Comparison of ENCODE assay signal across 28 cellular contexts in the genomic region with DNA sequence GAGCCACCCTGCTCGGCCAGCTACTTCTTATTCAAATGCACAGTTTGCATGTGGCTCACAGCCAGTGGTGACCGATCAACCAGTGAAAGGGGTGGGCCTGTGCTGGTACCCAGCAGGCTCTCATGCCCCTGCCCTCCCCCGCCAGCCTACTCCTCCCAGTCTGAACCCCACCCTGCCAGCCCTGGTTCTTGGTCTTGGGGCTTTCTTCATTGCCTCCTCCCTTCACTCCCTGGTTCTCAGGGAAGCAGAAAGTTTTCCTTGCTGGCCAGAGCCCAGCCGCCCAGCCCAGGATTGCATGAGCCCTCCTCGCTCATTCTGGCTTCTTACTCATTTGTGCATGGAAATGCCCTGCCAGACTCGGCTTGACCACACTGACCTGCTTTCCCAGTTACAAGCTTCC. TPM values are rescaled to one million over a fixed set of nuclear protein-coding genes. Genes with fewer than 3 reads are reported as not detected.
DNase-seq lines count a peak whose midpoint lies in the region; ATAC-seq and TF ChIP-seq lines count a peak whose summit lies in the region.
"Had no signal": no experiment of that assay in that cellular context is flagged by ENCODE, and none has a peak within 500 bp of the region (broad histone marks: within the 10 kb centered on the region; RNA-seq: fewer than 3 reads in every experiment).

No MANE protein-coding gene starts in this region.

- BruUV-seq in Caco-2 (replicated peaks; lab: Mats Ljungman, UMichigan) = no TSS peak

- TF ChIP-seq CTCF in Caco-2 (IDR thresholded peaks at IDR 0.05; ENCODE audit: insufficient read depth in 1 of 2, low read depth in 1 of 2, low read length in 1 of 2, severe bottlenecking in 1 of 2, unreplicated experiment in 1 of 2) (no peak), breast epithelium (IDR thresholded peaks at IDR 0.05) (no peak)

- H3K27me3 ChIP-seq in Caco-2 (replicated peaks; ENCODE audit: control insufficient read depth, insufficient read depth, low read length) (no peaks in the 10 kb centered on the region), neuronal stem cell (ENCODE audit: control insufficient read depth in 3 of 3, insufficient read depth in 3 of 3, low read depth in 1 of 3, low read length in 3 of 3) (peaks cover 0 to 7% (median 0%) of the 10 kb centered on the region in 3 experiments), breast epithelium (no peaks in the 10 kb centered on the region)
- H3K27me3 ChIP-seq: tibial nerve had no signal

- no peak overlapping the region for H4K91ac ChIP-seq in neuronal stem cell (ENCODE audit: low read depth, low read length, poor library complexity)

- POLR2A ChIA-PET in Caco-2 (lab: Charles Lee) = no interaction called here

- H2BK15ac ChIP-seq in neuronal stem cell (ENCODE audit: low read length) = no peak overlapping the region

- H3K4me3 Mint-ChIP-seq in Caco-2 (ENCODE audit: unreplicated experiment) = no peak overlapping the region
- H3K4me3 Mint-ChIP-seq: activated T-helper 1 cell treated with anti-CD3 and anti-CD28 coated beads, Interleukin-12 subunit alpha, Interleukin-12 subunit beta, Interleukin-2, Interleukin-4 antibody, amounts not matched to agents 30 ng/mL and 10 ng/mL and 1 ng/mL, durations not matched to agents 14 hours and 24 hours and 36 hours; stimulated activated naive CD8-positive, alpha-beta T cell treated with anti-CD3 and anti-CD28 coated beads, Interleukin-15, amount 100 ng/mL, for 72 hours had no signal

- H3K4me1 Mint-ChIP-seq in Caco-2 (ENCODE audit: low read depth, unreplicated experiment) = peaks cover 46% of the 10 kb centered on the region
- H3K4me1 Mint-ChIP-seq: stimulated activated naive CD8-positive, alpha-beta T cell treated with anti-CD3 and anti-CD28 coated beads, Interleukin-15, amount 100 ng/mL, for 72 hours had no signal

- DNase-seq in Caco-2 (no peak), NCI-H526 (lab: John Stamatoyannopoulos, UW) (peak; percentile 87 to 92), iPS-NIHi11 (ENCODE audit: low spot score) (peak; percentile 66), neuronal stem cell (ENCODE audit: low spot score) (no peak), breast epithelium (ENCODE audit: low spot score in 2 of 2) (no peak), posterior vena cava (ENCODE audit: low spot score) (no peak), hepatic stellate cell (ENCODE audit: low spot score) (no peak)
- DNase-seq: activated naive CD4-positive, alpha-beta T cell treated with anti-CD3 and anti-CD28 coated beads, Interleukin-2, amount 50 U/mL, for 16 hours; amygdala; caudate nucleus; dermis blood vessel endothelial cell; HCEC 1CT; lower lobe of right lung; NCI-H1092 treated with DMSO at 0.1 percent for 48 hours; NCI-H2029; NCI-H226; stimulated activated naive CD8-positive, alpha-beta T cell treated with anti-CD3 and anti-CD28 coated beads, Interleukin-15, amount 100 ng/mL, for 72 hours; T-helper 9 cell had no signal

- no peak for ATAC-seq in GM18858 (IDR thresholded peaks at IDR 0.05; ENCODE audit: unreplicated experiment)
- ATAC-seq: A549; HepG2; Right ventricle myocardium inferior; stimulated activated naive CD8-positive, alpha-beta T cell treated with anti-CD3 and anti-CD28 coated beads, Interleukin-15, amount 100 ng/mL, for 72 hours had no signal

- H3K27ac ChIP-seq in neuronal stem cell (replicated peaks; ENCODE audit: low read length) (no peak overlapping the region), breast epithelium (no peak overlapping the region)
- H3K27ac ChIP-seq: A549, HL-60, lower lobe of right lung, prostate gland, tibial nerve had no signal

- CTCF ChIA-PET in Caco-2 (lab: Charles Lee) = no interaction called here

- peak overlapping the region; percentile 56 for H2BK120ac ChIP-seq in neuronal stem cell (ENCODE audit: low read depth, low read length)

- no peak for TF ChIP-seq POLR2A in breast epithelium (IDR thresholded peaks at IDR 0.05)

- intact Hi-C loops in Caco-2 (cut with micrococcal nuclease; ENCODE audit: unreplicated experiment) = no loop called here
- intact Hi-C loops in breast epithelium (cut with DNase I; ENCODE audit: low total_unique reads) = no loop called here
- intact Hi-C loops in posterior vena cava (cut with DNase I) = no loop called here

- whole genome bisulfite sequencing in neuronal stem cell (ENCODE audit: extremely low coverage in 2 of 2, insufficient read length in 2 of 2, insufficient replicate concordance in 1 of 2), 2 donors = no CpG with 5 or more reads among the region's 6 CpGs

- no peak overlapping the region for H2BK12ac ChIP-seq in neuronal stem cell (ENCODE audit: low read length)

- H3K4me1 ChIP-seq in Caco-2 (peaks cover 38% of the 10 kb centered on the region), neuronal stem cell (ENCODE audit: control insufficient read depth in 2 of 2, insufficient read depth in 1 of 2, low read depth in 1 of 2, low read length in 2 of 2) (peaks cover 0 to 2% of the 10 kb centered on the region in 2 donors), breast epithelium (no peaks in the 10 kb centered on the region)
- H3K4me1 ChIP-seq: A549, lower lobe of right lung, prostate gland had no signal

- no peak overlapping the region for H3K23ac ChIP-seq in neuronal stem cell (ENCODE audit: low read depth, low read length, poor library complexity)

- H3K18ac ChIP-seq in neuronal stem cell (ENCODE audit: low read length) = no peak overlapping the region

- no peak overlapping the region for H4K8ac ChIP-seq in neuronal stem cell (ENCODE audit: low read depth, low read length)

- no peak overlapping the region for H3K4me2 ChIP-seq in neuronal stem cell (ENCODE audit: insufficient read depth, low read length, poor library complexity, severe bottlenecking)
- H3K4me2 ChIP-seq: A549 had no signal

- H3K27ac Mint-ChIP-seq in Caco-2 (ENCODE audit: unreplicated experiment) = peak overlapping the region; percentile 13
- H3K27ac Mint-ChIP-seq: activated T-helper 1 cell treated with anti-CD3 and anti-CD28 coated beads, Interleukin-12 subunit alpha, Interleukin-12 subunit beta, Interleukin-2, Interleukin-4 antibody, amounts not matched to agents 30 ng/mL and 10 ng/mL and 1 ng/mL, durations not matched to agents 14 hours and 24 hours and 36 hours; stimulated activated naive CD8-positive, alpha-beta T cell treated with anti-CD3 and anti-CD28 coated beads, Interleukin-15, amount 100 ng/mL, for 72 hours had no signal

- peak overlapping the region; percentile 17 for H2AK5ac ChIP-seq in neuronal stem cell (ENCODE audit: low read depth, low read length)

- H3K4ac ChIP-seq in neuronal stem cell (ENCODE audit: low read length) = no peak overlapping the region

- H3K4me3 ChIP-seq in Caco-2 (ENCODE audit: low read depth, low read length) (no peak overlapping the region), neuronal stem cell (ENCODE audit: low read length in 2 of 2) (no peak overlapping the region), breast epithelium (no peak overlapping the region)
- H3K4me3 ChIP-seq: A549, lower lobe of right lung, prostate gland, tibial nerve had no signal

- no peaks in the 10 kb centered on the region for H3K9me3 ChIP-seq in Caco-2
- no peaks in the 10 kb centered on the region for H3K9me3 ChIP-seq in neuronal stem cell (replicated peaks in 1 of 2; ENCODE audit: control insufficient read depth in 2 of 2, insufficient read depth in 1 of 2, low read depth in 1 of 2, low read length in 2 of 2)
- no peaks in the 10 kb centered on the region for H3K9me3 ChIP-seq in breast epithelium
- H3K9me3 ChIP-seq: A549, lower lobe of right lung, prostate gland, tibial nerve had no signal

- H3K36me3 ChIP-seq in Caco-2 (ENCODE audit: control insufficient read depth, insufficient read depth, low read length) = 0 out of 2 replicates have a peak, but pooled peaks cover 1% of the 10 kb centered on the region
- H3K36me3 ChIP-seq in neuronal stem cell (replicated peaks in 1 of 2; ENCODE audit: control insufficient read depth in 2 of 2, insufficient read depth in 2 of 2, low read length in 2 of 2) = no peaks in the 10 kb centered on the region
- no peaks in the 10 kb centered on the region for H3K36me3 ChIP-seq in breast epithelium
- H3K36me3 ChIP-seq: lower lobe of right lung, prostate gland, tibial nerve had no signal

- H3K9ac ChIP-seq in neuronal stem cell (ENCODE audit: low read depth, low read length, poor library complexity) = no peak overlapping the region

- no peaks in the 10 kb centered on the region for H3K79me1 ChIP-seq in neuronal stem cell (ENCODE audit: low read depth, low read length)

- no peak overlapping the region for H2BK5ac ChIP-seq in neuronal stem cell (ENCODE audit: low read length)

- no peaks in the 10 kb centered on the region for H3K27me3 Mint-ChIP-seq in Caco-2 (ENCODE audit: insufficient read depth, unreplicated experiment)

- no peaks in the 10 kb centered on the region for H3K9me3 Mint-ChIP-seq in Caco-2 (ENCODE audit: unreplicated experiment)
- H3K9me3 Mint-ChIP-seq: activated T-helper 1 cell treated with anti-CD3 and anti-CD28 coated beads, Interleukin-12 subunit alpha, Interleukin-12 subunit beta, Interleukin-2, Interleukin-4 antibody, amounts not matched to agents 30 ng/mL and 10 ng/mL and 1 ng/mL, durations not matched to agents 14 hours and 24 hours and 36 hours; stimulated activated naive CD8-positive, alpha-beta T cell treated with anti-CD3 and anti-CD28 coated beads, Interleukin-15, amount 100 ng/mL, for 72 hours had no signal

- H2AFZ ChIP-seq in neuronal stem cell (ENCODE audit: low read length) = no peak overlapping the region

- H3K14ac ChIP-seq in neuronal stem cell (ENCODE audit: low read length) = peak overlapping the region; percentile 23

- H3K36me3 Mint-ChIP-seq in Caco-2 (ENCODE audit: insufficient read depth, unreplicated experiment) = peaks cover 11% of the 10 kb centered on the region

RNA-seq across cellular contexts. Expression of a gene that starts 40.8 kb away (rescaled TPM):
- not detected in 2 replicates for total RNA-seq in Caco-2 (2022)
- 0.33 TPM for polyA plus RNA-seq in neuronal stem cell (2013, experiment 1 of 2)
- polyA plus RNA-seq in neuronal stem cell (2013, experiment 2 of 2) = 0.22 TPM
- total RNA-seq in breast epithelium = 1 to 10 TPM in 1 of 3 donors, under 1 TPM in 2; 0.16 to 3.2 (median 0.33) TPM
- under 1 TPM; 0.48 to 0.74 TPM for total RNA-seq in posterior vena cava
- total RNA-seq: activated T-helper 1 cell treated with anti-CD3 and anti-CD28 coated beads, Interleukin-12 subunit alpha, Interleukin-12 subunit beta, Interleukin-2, Interleukin-4 antibody, amounts not matched to agents 30 ng/mL and 10 ng/mL and 1 ng/mL, durations not matched to agents 14 hours and 24 hours and 36 hours; dermis blood vessel endothelial cell; HepG2; LHCN-M2; Right ventricle myocardium inferior had no signal
- polyA plus RNA-seq: A549, BJ, HepG2 had no signal

RNA-seq across cellular contexts. Expression of a gene that starts 44.1 kb away (rescaled TPM):
- total RNA-seq in Caco-2 (2022) (19.8 and 20.9 TPM in 2 replicates), breast epithelium (10 to 100 TPM in 1 of 3 donors, 1 to 10 TPM in 2; 1.8 to 20.6 (median 4.3) TPM), posterior vena cava (1 to 10 TPM in 1 of 2 donors, under 1 TPM in 1; 0.76 to 2.1 TPM)
- 4.8 TPM for polyA plus RNA-seq in neuronal stem cell (2013, experiment 1 of 2)
- polyA plus RNA-seq in neuronal stem cell (2013, experiment 2 of 2) = 4.9 TPM
- total RNA-seq: LHCN-M2 had no signal
- polyA plus RNA-seq: BJ, HepG2 had no signal

RNA-seq across cellular contexts. Expression of a gene that starts 49.1 kb away (rescaled TPM):
- total RNA-seq in Caco-2 (2022) (not detected in 2 replicates), breast epithelium (not detected), posterior vena cava (not detected)
- polyA plus RNA-seq in neuronal stem cell (2013, experiment 1 of 2) = not detected
- not detected for polyA plus RNA-seq in neuronal stem cell (2013, experiment 2 of 2)
- total RNA-seq: activated T-helper 1 cell treated with anti-CD3 and anti-CD28 coated beads, Interleukin-12 subunit alpha, Interleukin-12 subunit beta, Interleukin-2, Interleukin-4 antibody, amounts not matched to agents 30 ng/mL and 10 ng/mL and 1 ng/mL, durations not matched to agents 14 hours and 24 hours and 36 hours; dermis blood vessel endothelial cell; HepG2; LHCN-M2; lower lobe of right lung; prostate gland; Right ventricle myocardium inferior; tibial nerve had no signal
- polyA plus RNA-seq: A549, BJ, HepG2 had no signal

Comparison
In these comparisons a context has a peak if more than half of its experiments do, and no peak if none do; other contexts are left out.
1. DNase-seq: peak in NCI-H526 (2 of 2) and iPS-NIHi11 (single experiment); none in Caco-2 (0 of 2), neuronal stem cell (single experiment), breast epithelium (0 of 2), posterior vena cava (single experiment) and hepatic stellate cell (single experiment).